Comparison of ENCODE assay signal across 9 cellular contexts in the genomic region with DNA sequence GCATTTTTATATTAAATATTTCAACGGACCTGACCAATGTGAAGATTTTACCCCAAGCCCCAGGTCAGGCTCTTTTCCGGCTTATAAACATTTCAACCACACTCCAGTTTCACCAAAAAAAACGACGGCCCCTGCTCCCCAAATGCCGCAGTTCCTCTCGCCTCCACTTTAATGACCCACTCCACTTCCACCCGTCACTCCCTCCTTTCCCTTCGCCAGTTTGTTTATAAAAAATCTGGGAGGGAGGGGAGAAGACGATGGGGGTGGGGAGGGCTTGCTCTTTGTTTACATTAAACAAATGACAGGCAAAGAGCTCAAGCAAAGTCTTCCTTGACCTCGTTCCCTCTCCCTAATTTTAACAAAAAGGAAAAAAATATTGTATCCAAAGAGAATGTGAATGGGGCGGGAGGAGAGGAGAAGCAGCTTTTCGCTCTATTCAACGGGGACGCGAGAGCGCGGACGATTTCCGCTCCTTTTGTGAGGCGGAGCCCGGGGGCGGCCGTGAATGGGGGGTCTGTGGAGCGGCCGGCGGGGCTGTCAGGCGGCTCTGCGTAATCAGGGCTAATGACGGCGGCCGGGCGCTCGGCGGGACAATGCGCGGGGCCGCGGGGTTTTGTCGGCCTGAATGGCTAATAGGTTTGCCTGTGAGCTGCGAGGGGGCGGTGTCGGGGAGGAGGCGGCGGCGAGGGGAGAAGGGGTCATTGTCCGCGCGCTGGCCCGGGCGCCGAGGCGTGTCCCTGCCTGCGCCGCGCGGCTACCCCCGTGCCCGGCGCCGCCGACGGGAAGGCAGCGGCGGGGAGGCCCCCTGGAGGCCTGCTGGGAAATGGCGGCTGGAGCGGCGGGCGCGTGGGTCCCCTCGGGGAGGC. TPM values are rescaled to one million over a fixed set of nuclear protein-coding genes. Genes with fewer than 3 reads are reported as not detected.
DNase-seq lines count a peak whose midpoint lies in the region; ATAC-seq and TF ChIP-seq lines count a peak whose summit lies in the region.
"Had no signal": no experiment of that assay in that cellular context is flagged by ENCODE, and none has a peak within 500 bp of the region (broad histone marks: within the 10 kb centered on the region; RNA-seq: fewer than 3 reads in every experiment).

No MANE protein-coding gene starts in this region.

- TF ChIP-seq CTCF in AG04450 (IDR thresholded peaks at IDR 0.05; ENCODE audit: low read depth, low read length) (peak; percentile 30; the same call in 1 of the 2 replicates), left lung (IDR thresholded peaks at IDR 0.05) (peak; percentile 14 to 23), upper lobe of right lung (IDR thresholded peaks at IDR 0.05) (peak; percentile 39)

- ATAC-seq in GM19025 (IDR thresholded peaks at IDR 0.05; ENCODE audit: low read depth, unreplicated experiment), result peak; percentile 55
- ATAC-seq in left lung, result peak; percentile 68
- ATAC-seq in upper lobe of right lung, result peak; percentile 69
- ATAC-seq: HCT116 had no signal

- H3K36me3 ChIP-seq in left lung (no peaks in the 10 kb centered on the region), upper lobe of right lung (no peaks in the 10 kb centered on the region)

- intact Hi-C loops in left lung (cut with DNase I), result no loop called here
- intact Hi-C loops in upper lobe of right lung (cut with DNase I), result no loop called here

- POLR2A ChIA-PET in AG04450 (lab: Yijun Ruan, JAX), result no interaction called here

- H3K4me3 ChIP-seq in AG04450 (ENCODE audit: low read depth, low read length) (peak overlapping the region; percentile 47), left lung (peak overlapping the region; percentile 15 to 26), upper lobe of right lung (peak overlapping the region; percentile 39)

- CTCF ChIA-PET in AG04450 (lab: Charles Lee), result interaction anchor here (0.7 kb wide), 2 partner anchors 12 to 24 kb away, joined by 3 read pairs; no protein-coding TSS in a partner anchor

- H3K4me1 ChIP-seq in left lung (peaks cover 0 to 24% of the 10 kb centered on the region in 2 donors), upper lobe of right lung (peaks cover 9% of the 10 kb centered on the region)

- H3K27ac ChIP-seq in AG04450 (ENCODE audit: low read depth, low read length), result no peak overlapping the region
- no peak overlapping the region for H3K27ac ChIP-seq in left lung
- H3K27ac ChIP-seq in upper lobe of right lung, result no peak overlapping the region

- H3K9me3 ChIP-seq in AG04450 (ENCODE audit: control insufficient read depth, insufficient read depth, low read length), result peaks cover 10% of the 10 kb centered on the region; the same call in 1 of the 2 replicates
- no peaks in the 10 kb centered on the region for H3K9me3 ChIP-seq in left lung
- no peaks in the 10 kb centered on the region for H3K9me3 ChIP-seq in upper lobe of right lung

- H3K27me3 ChIP-seq in AG04450 (ENCODE audit: control insufficient read depth, insufficient read depth, low read length) (peaks cover 86% of the 10 kb centered on the region), left lung (peaks cover 89 to 96% of the 10 kb centered on the region in 2 donors), upper lobe of right lung (peaks cover 78% of the 10 kb centered on the region)

- DNase-seq in AG04450 (ENCODE audit: low read depth, low spot score), result no peak
- peak; percentile 81 for DNase-seq in NCI-H2107 treated with DMSO at 0.1 percent for 48 hours (lab: John Stamatoyannopoulos, UW; ENCODE audit: unreplicated experiment)
- peak; percentile 28 for DNase-seq in astrocyte of the hippocampus (ENCODE audit: low read depth, low spot score)
- peak in 1 of 2 donors; percentile 77 for DNase-seq in left lung
- peak; percentile 64 for DNase-seq in upper lobe of right lung
- DNase-seq in activated CD4-positive, CD25-positive, alpha-beta regulatory T cell treated with anti-CD3 and anti-CD28 coated beads, Interleukin-2, amount 50 U/mL, for 72 hours, result no peak
- no peak for DNase-seq in epidermal melanocyte (ENCODE audit: insufficient read length, low spot score)

RNA-seq across cellular contexts. Expression of a gene that starts 5.7 kb away (rescaled TPM):
- not detected in 2 replicates for polyA plus RNA-seq in AG04450 (2011; rRNA removed)
- polyA minus RNA-seq in AG04450 (2011; rRNA and poly(A)+ RNA removed), result not detected in 2 replicates
- total RNA-seq in left lung (not detected), upper lobe of right lung (not detected)

RNA-seq across cellular contexts. Expression of a gene that starts 28.7 kb away (rescaled TPM):
- polyA plus RNA-seq in AG04450 (2011; rRNA removed), result 0.16 and 0.22 TPM in 2 replicates
- polyA minus RNA-seq in AG04450 (2011; rRNA and poly(A)+ RNA removed), result not detected in 2 replicates
- total RNA-seq in left lung, result not detected
- total RNA-seq in upper lobe of right lung, result not detected

Comparison
In these comparisons a context has a peak if more than half of its experiments do, and no peak if none do; other contexts are left out.
1. DNase-seq: peak in NCI-H2107 treated with DMSO at 0.1 percent for 48 hours (single experiment), astrocyte of the hippocampus (single experiment) and upper lobe of right lung (single experiment); none in AG04450 (single experiment), activated CD4-positive, CD25-positive, alpha-beta regulatory T cell treated with anti-CD3 and anti-CD28 coated beads, Interleukin-2, amount 50 U/mL, for 72 hours (single experiment) and epidermal melanocyte (single experiment).
2. Peak in every context shown above with its lines, with median percentiles within 50 percentile points of each other: H3K4me3 ChIP-seq, CTCF ChIP-seq and ATAC-seq.